12 cellular contexts compared by ENCODE assay signal in the genomic region with DNA sequence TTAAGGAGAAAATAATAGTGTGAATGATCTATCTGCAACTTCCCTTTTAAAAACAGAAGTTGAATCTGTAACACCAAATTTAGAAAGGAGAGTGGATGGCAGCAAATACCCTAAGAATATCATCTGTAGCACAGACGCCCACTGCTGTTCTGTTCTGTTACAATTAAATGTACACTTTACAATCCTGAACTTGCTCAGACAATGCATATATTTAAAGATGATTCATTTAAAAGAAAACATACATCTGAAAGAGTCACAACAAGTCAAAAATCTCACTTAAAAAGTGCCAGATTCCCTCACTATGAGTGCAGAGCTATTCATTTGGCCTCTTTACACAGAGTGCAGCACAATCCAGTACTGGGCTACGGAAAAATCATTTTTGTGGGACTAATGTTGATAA. TPM values are rescaled to one million over a fixed set of nuclear protein-coding genes. Genes with fewer than 3 reads are reported as not detected.
DNase-seq lines count a peak whose midpoint lies in the region; ATAC-seq and TF ChIP-seq lines count a peak whose summit lies in the region.
"Had no signal": no experiment of that assay in that cellular context is flagged by ENCODE, and none has a peak within 500 bp of the region (broad histone marks: within the 10 kb centered on the region; RNA-seq: fewer than 3 reads in every experiment).

No MANE protein-coding gene starts in this region.

- no peak overlapping the region for H3K4me3 ChIP-seq in IMR-90 (ENCODE audit: insufficient read depth, low read depth, low read length)
- H3K4me3 ChIP-seq in SU-DHL-6 (ENCODE audit: insufficient read depth, low read length, poor library complexity, severe bottlenecking): peak overlapping the region; percentile 30
- H3K4me3 ChIP-seq in spleen: no peak overlapping the region
- H3K4me3 ChIP-seq in Caco-2 (ENCODE audit: low read depth, low read length): no peak overlapping the region
- H3K4me3 ChIP-seq: upper lobe of left lung had no signal

- in situ Hi-C loops in IMR-90 (cut with MboI; ENCODE audit: low sequenced_read_pairs): no loop called here

- no peak overlapping the region for H2AK5ac ChIP-seq in IMR-90 (ENCODE audit: low read depth, low read length)

- peaks cover 5% of the 10 kb centered on the region for H3K36me3 Mint-ChIP-seq in activated CD8-positive, alpha-beta T cell treated with anti-CD3 and anti-CD28 coated beads for 36 hours (ENCODE audit: low read depth)
- H3K36me3 Mint-ChIP-seq in activated CD8-positive, alpha-beta T cell treated with anti-CD3 and anti-CD28 coated beads, Interleukin-2, amount 10 ng/mL, durations not matched to agents 7 days and 5 days (ENCODE audit: low read depth): peaks cover 2% of the 10 kb centered on the region
- H3K36me3 Mint-ChIP-seq in Caco-2 (ENCODE audit: insufficient read depth, unreplicated experiment): no peaks in the 10 kb centered on the region
- H3K36me3 Mint-ChIP-seq: mesothelial cell of epicardium had no signal

- no peak for TF ChIP-seq RAD21 in IMR-90 (IDR thresholded peaks at IDR 0.05; ENCODE audit: low read length)

- no peak overlapping the region for H2BK5ac ChIP-seq in IMR-90 (ENCODE audit: low read depth, low read length, poor library complexity, severe bottlenecking)

- peak; percentile 45 for ATAC-seq in activated CD8-positive, alpha-beta T cell treated with anti-CD3 and anti-CD28 coated beads for 36 hours
- no peak for ATAC-seq in activated CD8-positive, alpha-beta T cell treated with anti-CD3 and anti-CD28 coated beads, Interleukin-2, amount 10 ng/mL, durations not matched to agents 7 days and 5 days
- ATAC-seq in IMR-90 (ENCODE audit: low read depth) (peak; percentile 53; the same call in 1 of the 2 replicates), GM21360 (IDR thresholded peaks at IDR 0.05; ENCODE audit: unreplicated experiment) (no peak)
- ATAC-seq: Right ventricle myocardium inferior had no signal

- H3K36me3 ChIP-seq in IMR-90 (ENCODE audit: control insufficient read depth, insufficient read depth, low read length): no peaks in the 10 kb centered on the region
- H3K36me3 ChIP-seq in SU-DHL-6 (ENCODE audit: low read length): no peaks in the 10 kb centered on the region
- no peaks in the 10 kb centered on the region for H3K36me3 ChIP-seq in spleen
- H3K36me3 ChIP-seq in Caco-2 (ENCODE audit: control insufficient read depth, insufficient read depth, low read length): no peaks in the 10 kb centered on the region
- H3K36me3 ChIP-seq: upper lobe of left lung had no signal

- no peak overlapping the region for H2BK15ac ChIP-seq in IMR-90 (ENCODE audit: low read depth, low read length)

- no peak overlapping the region for H3K14ac ChIP-seq in IMR-90 (replicated peaks; ENCODE audit: low read depth, low read length)

- H3K4ac ChIP-seq in IMR-90 (ENCODE audit: low read depth, low read length): no peak overlapping the region

- no peaks in the 10 kb centered on the region for H3K9me2 ChIP-seq in SU-DHL-6 (replicated peaks; ENCODE audit: insufficient read depth, low read length)

- CTCF ChIA-PET in activated CD8-positive, alpha-beta T cell treated with anti-CD3 and anti-CD28 coated beads for 36 hours (lab: Charles Lee): interaction anchor here (0.8 to 3.6 kb wide), 5 partner anchors 7 to 53 kb away, joined by 3 to 32 read pairs (median 3); partner anchors contain the start of gene SERTAD2
- CTCF ChIA-PET in activated CD8-positive, alpha-beta T cell treated with anti-CD3 and anti-CD28 coated beads, Interleukin-2, amount 10 ng/mL, durations not matched to agents 7 days and 5 days (lab: Charles Lee): interaction anchor here (0.6 to 7.8 kb wide), 4 partner anchors 9 to 89 kb away, joined by 3 to 112 read pairs (median 4); partner anchors contain the start of gene SERTAD2
- CTCF ChIA-PET in IMR-90 (lab: Yijun Ruan, JAX): interaction anchor here (0.6 to 1.0 kb wide), 2 partner anchors 13 to 32 kb away, joined by 3 read pairs; no protein-coding TSS in a partner anchor
- CTCF ChIA-PET in Caco-2 (lab: Charles Lee): interaction anchor here (1.0 kb wide), 1 partner anchor 8 kb away, joined by 3 read pairs; the partner anchor contains the start of gene SERTAD2

- no peak overlapping the region for H3K23ac ChIP-seq in IMR-90 (ENCODE audit: low read depth, low read length)

- H2BK20ac ChIP-seq in IMR-90 (ENCODE audit: low read depth, low read length): no peak overlapping the region

- H4K8ac ChIP-seq in IMR-90 (ENCODE audit: low read depth in 2 of 2, low read length in 2 of 2): no peak overlapping the region

- peaks cover 48% of the 10 kb centered on the region for H3F3A ChIP-seq in SU-DHL-6 (ENCODE audit: insufficient read depth)

- H3K56ac ChIP-seq in IMR-90 (ENCODE audit: extremely low read depth, insufficient read depth, low read length): no peak overlapping the region

- WGBS in IMR-90 (ENCODE audit: extremely low coverage in 2 of 2, insufficient read length in 1 of 2), 2 experiments: no CpG with 5 or more reads among the region's 2 CpGs
- WGBS in spleen, 5 donors: 51 to 67% (median 59%) methylated on average over 2 of the region's 2 CpGs

- POLR2A ChIA-PET in activated CD8-positive, alpha-beta T cell treated with anti-CD3 and anti-CD28 coated beads for 36 hours (lab: Charles Lee): interaction anchor here (0.6 to 1.2 kb wide), 4 partner anchors 9 to 19 kb away, joined by 3 to 5 read pairs (median 4); no protein-coding TSS in a partner anchor
- POLR2A ChIA-PET in activated CD8-positive, alpha-beta T cell treated with anti-CD3 and anti-CD28 coated beads, Interleukin-2, amount 10 ng/mL, durations not matched to agents 7 days and 5 days (lab: Charles Lee): interaction anchor here (0.7 to 7.3 kb wide), 2 partner anchors 8 to 627 kb away, joined by 4 to 73 read pairs; partner anchors contain the start of gene SERTAD2
- POLR2A ChIA-PET in IMR-90 (lab: Charles Lee; ENCODE audit: unreplicated experiment) (interaction anchor here (0.6 kb wide), 1 partner anchor 75 kb away, joined by 9 read pairs; no protein-coding TSS in a partner anchor), Caco-2 (lab: Charles Lee) (no interaction called here)

- H3K18ac ChIP-seq in IMR-90 (ENCODE audit: low read depth, low read length): no peak overlapping the region

- H3K9ac ChIP-seq in IMR-90 (ENCODE audit: low read depth, low read length): no peak overlapping the region
- peak overlapping the region; percentile 47 for H3K9ac ChIP-seq in SU-DHL-6 (ENCODE audit: low read length)

- H2AFZ ChIP-seq in IMR-90 (replicated peaks; ENCODE audit: low read length, poor library complexity) (no peak overlapping the region), SU-DHL-6 (ENCODE audit: low read depth, low read length, severe bottlenecking) (no peak overlapping the region)

- H3K79me1 ChIP-seq in IMR-90 (ENCODE audit: low read depth in 1 of 2, low read length in 2 of 2): no peaks in the 10 kb centered on the region

- H2AK9ac ChIP-seq in IMR-90 (replicated peaks; ENCODE audit: low read depth, low read length, poor library complexity): no peak overlapping the region

- H3K27ac ChIP-seq in IMR-90 (ENCODE audit: insufficient read depth, low read length) (no peak overlapping the region), SU-DHL-6 (ENCODE audit: low read depth, low read length) (peak overlapping the region; percentile 95), spleen (peak overlapping the region in 6 of 8 donors; percentile 35 to 70 (median 66))
- H3K27ac ChIP-seq: upper lobe of left lung had no signal

- BruUV-seq in IMR-90 (replicated peaks; lab: Mats Ljungman, UMichigan) (no TSS peak), Caco-2 (replicated peaks; lab: Mats Ljungman, UMichigan) (no TSS peak)

- no peaks in the 10 kb centered on the region for H3K27me3 Mint-ChIP-seq in activated CD8-positive, alpha-beta T cell treated with anti-CD3 and anti-CD28 coated beads for 36 hours
- H3K27me3 Mint-ChIP-seq in activated CD8-positive, alpha-beta T cell treated with anti-CD3 and anti-CD28 coated beads, Interleukin-2, amount 10 ng/mL, durations not matched to agents 7 days and 5 days (ENCODE audit: low read depth): no peaks in the 10 kb centered on the region
- no peaks in the 10 kb centered on the region for H3K27me3 Mint-ChIP-seq in Caco-2 (ENCODE audit: insufficient read depth, unreplicated experiment)

- H3K79me2 ChIP-seq in SU-DHL-6 (ENCODE audit: insufficient read depth, low read length): peaks cover 7% of the 10 kb centered on the region; the same call in 1 of the 2 replicates

- TF ChIP-seq POLR2A in IMR-90 (IDR thresholded peaks at IDR 0.05; ENCODE audit: low read depth, low read length): no peak
- no peak for TF ChIP-seq POLR2A in spleen (IDR thresholded peaks at IDR 0.05)

- H4K5ac ChIP-seq in IMR-90 (ENCODE audit: low read depth, low read length): no peak overlapping the region

- no peak overlapping the region for H4K91ac ChIP-seq in IMR-90 (ENCODE audit: insufficient read depth, low read depth, low read length)

- no peak for TF ChIP-seq CTCF in activated CD8-positive, alpha-beta T cell treated with anti-CD3 and anti-CD28 coated beads for 36 hours (IDR thresholded peaks at IDR 0.05)
- no peak for TF ChIP-seq CTCF in IMR-90 (conservative IDR thresholded peaks at IDR 0.05; ENCODE audit: low read depth, low read length)
- peak; percentile 22 for TF ChIP-seq CTCF in SU-DHL-6 (IDR thresholded peaks at IDR 0.05; ENCODE audit: insufficient read depth, low read length, poor library complexity, severe bottlenecking)
- no peak for TF ChIP-seq CTCF in spleen (IDR thresholded peaks at IDR 0.05 in 8 of 11, conservative IDR thresholded peaks at IDR 0.05 in 3 of 11)
- no peak for TF ChIP-seq CTCF in Caco-2 (IDR thresholded peaks at IDR 0.05; ENCODE audit: insufficient read depth in 1 of 2, low read depth in 1 of 2, low read length in 1 of 2, severe bottlenecking in 1 of 2, unreplicated experiment in 1 of 2)

- peak overlapping the region; percentile 57 for H3K27ac Mint-ChIP-seq in activated CD8-positive, alpha-beta T cell treated with anti-CD3 and anti-CD28 coated beads for 36 hours
- H3K27ac Mint-ChIP-seq in activated CD8-positive, alpha-beta T cell treated with anti-CD3 and anti-CD28 coated beads, Interleukin-2, amount 10 ng/mL, durations not matched to agents 7 days and 5 days: no peak overlapping the region
- H3K27ac Mint-ChIP-seq in Caco-2 (ENCODE audit: unreplicated experiment): no peak overlapping the region
- H3K27ac Mint-ChIP-seq: mesothelial cell of epicardium had no signal

- H3K4me3 Mint-ChIP-seq in activated CD8-positive, alpha-beta T cell treated with anti-CD3 and anti-CD28 coated beads for 36 hours: no peak overlapping the region
- H3K4me3 Mint-ChIP-seq in activated CD8-positive, alpha-beta T cell treated with anti-CD3 and anti-CD28 coated beads, Interleukin-2, amount 10 ng/mL, durations not matched to agents 7 days and 5 days: no peak overlapping the region
- no peak overlapping the region for H3K4me3 Mint-ChIP-seq in Caco-2 (ENCODE audit: unreplicated experiment)
- H3K4me3 Mint-ChIP-seq: mesothelial cell of epicardium had no signal

- intact Hi-C loops in activated CD8-positive, alpha-beta T cell treated with anti-CD3 and anti-CD28 coated beads for 36 hours (cut with micrococcal nuclease): no loop called here
- intact Hi-C loops in IMR-90 (cut with micrococcal nuclease) (loop anchor here (5.0 kb wide), 1 partner anchor 66 kb away; no protein-coding TSS in a partner anchor), spleen (cut with DNase I; ENCODE audit: low total_unique reads) (no loop called here), Caco-2 (cut with micrococcal nuclease; ENCODE audit: unreplicated experiment) (no loop called here)

- H3K4me2 ChIP-seq in IMR-90 (ENCODE audit: low read depth, low read length) (no peak overlapping the region), SU-DHL-6 (ENCODE audit: low read depth, low read length, poor library complexity, severe bottlenecking) (peak overlapping the region; percentile 95)

- H3K4me1 Mint-ChIP-seq in activated CD8-positive, alpha-beta T cell treated with anti-CD3 and anti-CD28 coated beads for 36 hours (ENCODE audit: low read depth): peaks cover 69% of the 10 kb centered on the region
- peaks cover 39% of the 10 kb centered on the region for H3K4me1 Mint-ChIP-seq in activated CD8-positive, alpha-beta T cell treated with anti-CD3 and anti-CD28 coated beads, Interleukin-2, amount 10 ng/mL, durations not matched to agents 7 days and 5 days (ENCODE audit: low read depth)
- H3K4me1 Mint-ChIP-seq in Caco-2 (ENCODE audit: low read depth, unreplicated experiment): no peaks in the 10 kb centered on the region
- H3K4me1 Mint-ChIP-seq: mesothelial cell of epicardium had no signal

- no peaks in the 10 kb centered on the region for H3K9me3 ChIP-seq in IMR-90 (ENCODE audit: control insufficient read depth, insufficient read depth, low read length)
- H3K9me3 ChIP-seq in SU-DHL-6 (ENCODE audit: insufficient read depth, low read length): no peaks in the 10 kb centered on the region
- no peaks in the 10 kb centered on the region for H3K9me3 ChIP-seq in spleen
- H3K9me3 ChIP-seq in Caco-2: no peaks in the 10 kb centered on the region
- H3K9me3 ChIP-seq: upper lobe of left lung had no signal

- H4K20me1 ChIP-seq in IMR-90 (ENCODE audit: insufficient read depth, low read length): no peaks in the 10 kb centered on the region
- H4K20me1 ChIP-seq in SU-DHL-6 (ENCODE audit: low read depth, low read length): no peaks in the 10 kb centered on the region

- dilution Hi-C loops in IMR-90 (cut with HindIII; ENCODE audit: low sequenced_read_pairs, unreplicated experiment): no loop called here

- H3K27me3 ChIP-seq in IMR-90 (ENCODE audit: control insufficient read depth, insufficient read depth, low read length): no peaks in the 10 kb centered on the region
- no peaks in the 10 kb centered on the region for H3K27me3 ChIP-seq in SU-DHL-6 (ENCODE audit: low read length)
- no peaks in the 10 kb centered on the region for H3K27me3 ChIP-seq in spleen (replicated peaks in 1 of 7)
- H3K27me3 ChIP-seq in Caco-2 (replicated peaks; ENCODE audit: control insufficient read depth, insufficient read depth, low read length): no peaks in the 10 kb centered on the region
- H3K27me3 ChIP-seq: upper lobe of left lung had no signal

- H3K4me1 ChIP-seq in IMR-90 (ENCODE audit: control insufficient read depth, insufficient read depth, low read length) (no peaks in the 10 kb centered on the region), spleen (peaks cover 6 to 80% (median 45%) of the 10 kb centered on the region in 6 donors), Caco-2 (no peaks in the 10 kb centered on the region)

- no peak for DNase-seq in activated CD8-positive, alpha-beta T cell treated with anti-CD3 and anti-CD28 coated beads for 36 hours
- no peak for DNase-seq in activated CD8-positive, alpha-beta T cell treated with anti-CD3 and anti-CD28 coated beads, Interleukin-2, amount 10 ng/mL, durations not matched to agents 7 days and 5 days
- no peak for DNase-seq in IMR-90
- DNase-seq in spleen: no peak
- no peak for DNase-seq in Caco-2
- DNase-seq in activated CD4-positive, CD25-positive, alpha-beta regulatory T cell treated with anti-CD3 and anti-CD28 coated beads, Interleukin-2, amount 50 U/mL, for 72 hours: no peak
- DNase-seq: 8988T, upper lobe of left lung had no signal

- no peak overlapping the region for H2BK120ac ChIP-seq in IMR-90 (ENCODE audit: low read depth, low read length)

- no peaks in the 10 kb centered on the region for H3K9me1 ChIP-seq in IMR-90 (ENCODE audit: insufficient read depth, low read length)

- no peaks in the 10 kb centered on the region for H3K9me3 Mint-ChIP-seq in activated CD8-positive, alpha-beta T cell treated with anti-CD3 and anti-CD28 coated beads for 36 hours
- H3K9me3 Mint-ChIP-seq in activated CD8-positive, alpha-beta T cell treated with anti-CD3 and anti-CD28 coated beads, Interleukin-2, amount 10 ng/mL, durations not matched to agents 7 days and 5 days (ENCODE audit: insufficient read depth): no peaks in the 10 kb centered on the region
- no peaks in the 10 kb centered on the region for H3K9me3 Mint-ChIP-seq in Caco-2 (ENCODE audit: unreplicated experiment)
- H3K9me3 Mint-ChIP-seq: mesothelial cell of epicardium had no signal

RNA-seq across cellular contexts. Expression of gene SERTAD2, which starts 8.1 kb away (rescaled TPM):
- 10 to 100 TPM; 31.2 to 33.9 TPM for total RNA-seq in activated CD8-positive, alpha-beta T cell treated with anti-CD3 and anti-CD28 coated beads for 36 hours
- total RNA-seq in activated CD8-positive, alpha-beta T cell treated with anti-CD3 and anti-CD28 coated beads, Interleukin-2, amount 10 ng/mL, durations not matched to agents 7 days and 5 days: 10 to 100 TPM; 21.4 to 21.8 TPM
- 5.0 and 6.7 TPM in 2 replicates for total RNA-seq in IMR-90 (2012; rRNA removed)
- 11.0 and 12.7 TPM in 2 replicates for polyA plus RNA-seq in IMR-90 (2012; rRNA removed)
- 5.3 and 11.9 TPM in 2 replicates for polyA plus RNA-seq in IMR-90 (2012; cell fraction: cytosol; rRNA removed)
- 6.0 TPM in 2 replicates for polyA plus RNA-seq in IMR-90 (2012; cell fraction: nucleus; rRNA removed; ENCODE audit: low replicate concordance)
- total RNA-seq in spleen: 10 to 100 TPM; 31.2 to 61.4 (median 43.3) TPM
- 10 to 100 TPM; 10.4 to 16.9 (median 13.6) TPM for polyA plus RNA-seq in spleen
- 25.1 and 25.8 TPM in 2 replicates for total RNA-seq in Caco-2 (2022)

Comparison
In these comparisons a context has a peak if more than half of its experiments do, and no peak if none do; other contexts are left out.
1. ATAC-seq: peak in activated CD8-positive, alpha-beta T cell treated with anti-CD3 and anti-CD28 coated beads for 36 hours (single experiment) and IMR-90 (single experiment); none in activated CD8-positive, alpha-beta T cell treated with anti-CD3 and anti-CD28 coated beads, Interleukin-2, amount 10 ng/mL, durations not matched to agents 7 days and 5 days (single experiment) and GM21360 (single experiment).